Comparison of ENCODE assay signal across 8 cellular contexts in genomic region chr6:139290787-139291294, GRCh38. TPM values are rescaled to one million over a fixed set of nuclear protein-coding genes. Genes with fewer than 3 reads are reported as not detected.
DNase-seq lines count a peak whose midpoint lies in the region; ATAC-seq lines count a peak whose summit lies in the region.

No MANE protein-coding gene starts in this region.

- intact Hi-C loops in activated naive CD4-positive, alpha-beta T cell treated with anti-CD3 and anti-CD28 coated beads for 36 hours (cut with micrococcal nuclease): loop anchor here (1.0 to 2.0 kb wide), 19 partner anchors 12 to 698 kb away; partner anchors contain the start of genes ABRACL, CCDC28A, CITED2 and REPS1

- peaks cover 56% of the 10 kb centered on the region for H3K4me1 Mint-ChIP-seq in activated naive CD4-positive, alpha-beta T cell treated with anti-CD3 and anti-CD28 coated beads for 36 hours (ENCODE audit: low read depth)

- no peaks in the 10 kb centered on the region for H3K9me3 ChIP-seq in effector memory CD4-positive, alpha-beta T cell (ENCODE audit: control insufficient read depth, low read length)
- no peaks in the 10 kb centered on the region for H3K9me3 ChIP-seq in neuron (ENCODE audit: low read length)

- peak; percentile 84 for ATAC-seq in HG02840 (IDR thresholded peaks at IDR 0.05; ENCODE audit: low FRiP score, unreplicated experiment)

- no peaks in the 10 kb centered on the region for H3K36me3 Mint-ChIP-seq in activated naive CD4-positive, alpha-beta T cell treated with anti-CD3 and anti-CD28 coated beads for 36 hours (ENCODE audit: low read depth)

- H3K4me3 Mint-ChIP-seq in activated naive CD4-positive, alpha-beta T cell treated with anti-CD3 and anti-CD28 coated beads for 36 hours: peak overlapping the region; percentile 63

- H3K4me1 ChIP-seq in effector memory CD4-positive, alpha-beta T cell (ENCODE audit: control insufficient read depth, insufficient read depth, low read length, poor library complexity, severe bottlenecking): peaks cover 40% of the 10 kb centered on the region
- peaks cover 21% of the 10 kb centered on the region for H3K4me1 ChIP-seq in neuron (ENCODE audit: insufficient read depth, low read length)

- H3K4me3 ChIP-seq in effector memory CD4-positive, alpha-beta T cell (ENCODE audit: insufficient read depth, low read depth, low read length, poor library complexity, severe bottlenecking): peak overlapping the region; percentile 17
- peak overlapping the region; percentile 31 for H3K4me3 ChIP-seq in neuron (ENCODE audit: low read length)

- H2AFZ ChIP-seq in neuron (ENCODE audit: low read depth, low read length): peak overlapping the region; percentile 67

- H3K27ac ChIP-seq in effector memory CD4-positive, alpha-beta T cell (ENCODE audit: insufficient read depth, low read length, poor library complexity, severe bottlenecking): peak overlapping the region; percentile 71

- no peaks in the 10 kb centered on the region for H3K36me3 ChIP-seq in effector memory CD4-positive, alpha-beta T cell (ENCODE audit: control insufficient read depth, insufficient read depth, low read length)
- H3K36me3 ChIP-seq in neuron (ENCODE audit: insufficient read depth, low read length): no peaks in the 10 kb centered on the region

- CTCF ChIA-PET in activated naive CD4-positive, alpha-beta T cell treated with anti-CD3 and anti-CD28 coated beads for 36 hours (lab: Charles Lee): interaction anchor here (0.9 to 1.8 kb wide), 5 partner anchors 18 to 138 kb away, joined by 3 to 7 read pairs (median 3); no protein-coding TSS in a partner anchor

- DNase-seq in activated naive CD4-positive, alpha-beta T cell treated with anti-CD3 and anti-CD28 coated beads for 36 hours: peak; percentile 32
- no peak for DNase-seq in activated naive CD4-positive, alpha-beta T cell (lab: John Stamatoyannopoulos, UW)
- DNase-seq in NOMO-1 treated with dmso at 0.1 percent for 144 hours (lab: John Stamatoyannopoulos, UW; ENCODE audit: unreplicated experiment) (peak; percentile 56), cerebellar nuclear complex (lab: John Stamatoyannopoulos, UW) (no peak), NCI-H128 (lab: John Stamatoyannopoulos, UW; ENCODE audit: unreplicated experiment) (no peak)
- DNase-seq in effector memory CD4-positive, alpha-beta T cell: peak in 1 of 3 donors; percentile 12

- no peaks in the 10 kb centered on the region for H3K27me3 ChIP-seq in effector memory CD4-positive, alpha-beta T cell (replicated peaks; ENCODE audit: control insufficient read depth, insufficient read depth, low read length, poor library complexity, severe bottlenecking)
- H3K27me3 ChIP-seq in neuron (ENCODE audit: insufficient read depth, low read length): no peaks in the 10 kb centered on the region

- no peaks in the 10 kb centered on the region for H3K9me3 Mint-ChIP-seq in activated naive CD4-positive, alpha-beta T cell treated with anti-CD3 and anti-CD28 coated beads for 36 hours

- no peaks in the 10 kb centered on the region for H3K27me3 Mint-ChIP-seq in activated naive CD4-positive, alpha-beta T cell treated with anti-CD3 and anti-CD28 coated beads for 36 hours (ENCODE audit: low read depth)

- H3K27ac Mint-ChIP-seq in activated naive CD4-positive, alpha-beta T cell treated with anti-CD3 and anti-CD28 coated beads for 36 hours: peak overlapping the region; percentile 95

RNA-seq across cellular contexts. Expression of gene TXLNB, which starts 1.0 kb away (rescaled TPM):
- total RNA-seq in activated naive CD4-positive, alpha-beta T cell treated with anti-CD3 and anti-CD28 coated beads for 36 hours: under 1 TPM; 0.10 to 0.14 TPM

Comparison
In these comparisons a context has a peak if more than half of its experiments do, and no peak if none do; other contexts are left out.
1. DNase-seq: peak in activated naive CD4-positive, alpha-beta T cell treated with anti-CD3 and anti-CD28 coated beads for 36 hours (single experiment) and NOMO-1 treated with dmso at 0.1 percent for 144 hours (single experiment); none in activated naive CD4-positive, alpha-beta T cell (0 of 4), cerebellar nuclear complex (0 of 2) and NCI-H128 (single experiment).